Comparison of ENCODE assay signal across 18 cellular contexts in genomic region chr10:95537543-95537930, GRCh38. TPM values are rescaled to one million over a fixed set of nuclear protein-coding genes. Genes with fewer than 3 reads are reported as not detected.
DNase-seq lines count a peak whose midpoint lies in the region; ATAC-seq and TF ChIP-seq lines count a peak whose summit lies in the region.
"Had no signal": no experiment of that assay in that cellular context is flagged by ENCODE, and none has a peak within 500 bp of the region (broad histone marks: within the 10 kb centered on the region; RNA-seq: fewer than 3 reads in every experiment).

No MANE protein-coding gene starts in this region.

- H3K9me3 ChIP-seq in ascending aorta: no peaks in the 10 kb centered on the region
- H3K9me3 ChIP-seq: body of pancreas, Peyer's patch, suprapubic skin had no signal

- no peak overlapping the region for H2BK120ac ChIP-seq in mesendoderm (ENCODE audit: low read depth, low read length)

- H3K4me3 ChIP-seq in ascending aorta (peak overlapping the region in 1 of 2 donors; percentile 32), mesendoderm (ENCODE audit: low read length) (no peak overlapping the region)
- H3K4me3 ChIP-seq: body of pancreas, Peyer's patch, suprapubic skin had no signal

- no CpG with 5 or more reads among the region's 4 CpGs for WGBS in mesendoderm (ENCODE audit: extremely low coverage, insufficient coverage, low lambda C conversion rate)

- H2BK5ac ChIP-seq in mesendoderm (ENCODE audit: low read length): no peak overlapping the region

- H2AK5ac ChIP-seq in mesendoderm (ENCODE audit: low read length): no peak overlapping the region

- H3K36me3 Mint-ChIP-seq in stimulated activated effector memory CD8-positive, alpha-beta T cell treated with anti-CD3 and anti-CD28 coated beads, Interleukin-12 subunit alpha, Interleukin-12 subunit beta, amount 100 ng/mL, for 72 hours: no peaks in the 10 kb centered on the region
- no peaks in the 10 kb centered on the region for H3K36me3 Mint-ChIP-seq in WTC11
- H3K36me3 Mint-ChIP-seq: activated naive CD8-positive, alpha-beta T cell treated with anti-CD3 and anti-CD28 coated beads for 36 hours; CD4-positive, CD25-positive, alpha-beta regulatory T cell had no signal

- no peak for TF ChIP-seq CTCF in ascending aorta (IDR thresholded peaks at IDR 0.05)
- no peak for TF ChIP-seq CTCF in WTC11 (IDR thresholded peaks at IDR 0.05)

- H3K27ac ChIP-seq in ascending aorta: peak overlapping the region; percentile 85 to 87
- no peak overlapping the region for H3K27ac ChIP-seq in mesendoderm (ENCODE audit: low read depth, low read length)
- H3K27ac ChIP-seq: body of pancreas, suprapubic skin had no signal

- H3K79me2 ChIP-seq in mesendoderm (ENCODE audit: control insufficient read depth, insufficient read depth, low read length): peaks cover 3% of the 10 kb centered on the region

- H3K27me3 ChIP-seq in ascending aorta: no peaks in the 10 kb centered on the region
- H3K27me3 ChIP-seq in mesendoderm (ENCODE audit: insufficient read depth, low read length, poor library complexity): no peaks in the 10 kb centered on the region
- H3K27me3 ChIP-seq: body of pancreas, Peyer's patch, suprapubic skin had no signal

- H3K4ac ChIP-seq in mesendoderm (ENCODE audit: low read depth, low read length): no peak overlapping the region

- no peak overlapping the region for H3K56ac ChIP-seq in mesendoderm (ENCODE audit: low read length)

- no peak overlapping the region for H3K9ac ChIP-seq in mesendoderm (ENCODE audit: low read length)

- H3K18ac ChIP-seq in mesendoderm (ENCODE audit: low read length): no peak overlapping the region

- H3K4me3 Mint-ChIP-seq in stimulated activated effector memory CD8-positive, alpha-beta T cell treated with anti-CD3 and anti-CD28 coated beads, Interleukin-12 subunit alpha, Interleukin-12 subunit beta, amount 100 ng/mL, for 72 hours: no peak overlapping the region
- no peak overlapping the region for H3K4me3 Mint-ChIP-seq in WTC11
- H3K4me3 Mint-ChIP-seq: activated naive CD8-positive, alpha-beta T cell treated with anti-CD3 and anti-CD28 coated beads for 36 hours; CD4-positive, CD25-positive, alpha-beta regulatory T cell had no signal

- no peaks in the 10 kb centered on the region for H3K4me1 Mint-ChIP-seq in stimulated activated effector memory CD8-positive, alpha-beta T cell treated with anti-CD3 and anti-CD28 coated beads, Interleukin-12 subunit alpha, Interleukin-12 subunit beta, amount 100 ng/mL, for 72 hours
- peaks cover 53% of the 10 kb centered on the region for H3K4me1 Mint-ChIP-seq in WTC11
- H3K4me1 Mint-ChIP-seq: activated naive CD8-positive, alpha-beta T cell treated with anti-CD3 and anti-CD28 coated beads for 36 hours; CD4-positive, CD25-positive, alpha-beta regulatory T cell had no signal

- ATAC-seq in stimulated activated effector memory CD8-positive, alpha-beta T cell treated with anti-CD3 and anti-CD28 coated beads, Interleukin-12 subunit alpha, Interleukin-12 subunit beta, amount 100 ng/mL, for 72 hours: peak; percentile 65
- no peak for ATAC-seq in WTC11
- ATAC-seq: activated CD4-positive, CD25-positive, alpha-beta regulatory T cell treated with anti-CD3 and anti-CD28 coated beads, Interleukin-2, amount 50 U/mL, for 24 hours; body of pancreas; SK-N-SH treated with all-trans-retinoic acid at 6 μM for 48 hours had no signal

- H3K79me1 ChIP-seq in mesendoderm (ENCODE audit: low read length): peaks cover 5% of the 10 kb centered on the region

- H3K4me1 ChIP-seq in ascending aorta: peaks cover 44 to 92% of the 10 kb centered on the region in 2 donors
- H3K4me1 ChIP-seq in mesendoderm (ENCODE audit: control insufficient read depth, low read depth, low read length): peaks cover 27% of the 10 kb centered on the region
- H3K4me1 ChIP-seq: suprapubic skin had no signal

- H3K9me3 Mint-ChIP-seq in stimulated activated effector memory CD8-positive, alpha-beta T cell treated with anti-CD3 and anti-CD28 coated beads, Interleukin-12 subunit alpha, Interleukin-12 subunit beta, amount 100 ng/mL, for 72 hours: no peaks in the 10 kb centered on the region
- H3K9me3 Mint-ChIP-seq in WTC11: peaks cover 3% of the 10 kb centered on the region; the same call in 1 of the 2 replicates
- H3K9me3 Mint-ChIP-seq: activated naive CD8-positive, alpha-beta T cell treated with anti-CD3 and anti-CD28 coated beads for 36 hours had no signal

- POLR2A ChIA-PET in WTC11 (lab: Charles Lee): no interaction called here

- no peak overlapping the region for H4K8ac ChIP-seq in mesendoderm (ENCODE audit: low read depth, low read length)

- no peak overlapping the region for H3K27ac Mint-ChIP-seq in stimulated activated effector memory CD8-positive, alpha-beta T cell treated with anti-CD3 and anti-CD28 coated beads, Interleukin-12 subunit alpha, Interleukin-12 subunit beta, amount 100 ng/mL, for 72 hours
- H3K27ac Mint-ChIP-seq in WTC11: no peak overlapping the region
- H3K27ac Mint-ChIP-seq: activated naive CD8-positive, alpha-beta T cell treated with anti-CD3 and anti-CD28 coated beads for 36 hours; CD4-positive, CD25-positive, alpha-beta regulatory T cell had no signal

- H3K4me2 ChIP-seq in mesendoderm (ENCODE audit: low read length): no peak overlapping the region

- no peak overlapping the region for H3K23ac ChIP-seq in mesendoderm (ENCODE audit: low read length)

- no peak overlapping the region for H4K5ac ChIP-seq in mesendoderm (ENCODE audit: low read length)

- CTCF ChIA-PET in WTC11 (lab: Charles Lee): no interaction called here

- H3K36me3 ChIP-seq in ascending aorta (peaks cover under 1 to 21% of the 10 kb centered on the region in 2 donors), mesendoderm (ENCODE audit: control insufficient read depth, insufficient read depth, low read length) (no peaks in the 10 kb centered on the region)
- H3K36me3 ChIP-seq: Peyer's patch, suprapubic skin had no signal

- H2BK15ac ChIP-seq in mesendoderm (replicated peaks; ENCODE audit: low read depth): no peak overlapping the region

- no peaks in the 10 kb centered on the region for H3K27me3 Mint-ChIP-seq in WTC11 (ENCODE audit: low read depth)
- H3K27me3 Mint-ChIP-seq: activated naive CD8-positive, alpha-beta T cell treated with anti-CD3 and anti-CD28 coated beads for 36 hours had no signal

- intact Hi-C loops in ascending aorta (cut with DNase I): no loop called here

- DNase-seq in HK-2 (ENCODE audit: unreplicated experiment): peak; percentile 42
- no peak for DNase-seq in ascending aorta (ENCODE audit: low spot score in 2 of 2)
- DNase-seq in kidney tubule cell (ENCODE audit: low spot score): peak; percentile 93
- no peak for DNase-seq in stimulated activated effector memory CD8-positive, alpha-beta T cell treated with anti-CD3 and anti-CD28 coated beads, Interleukin-12 subunit alpha, Interleukin-12 subunit beta, amount 100 ng/mL, for 72 hours (ENCODE audit: low spot score in 2 of 2)
- no peak for DNase-seq in mesendoderm
- no peak for DNase-seq in WTC11 (ENCODE audit: low spot score)
- no peak for DNase-seq in dedifferentiated amniotic fluid mesenchymal stem cell (ENCODE audit: extremely low spot score)
- no peak for DNase-seq in stimulated activated CD4-positive, alpha-beta T cell treated with anti-CD3 and anti-CD28 coated beads, Interleukin-12 subunit alpha, Interleukin-12 subunit beta, amount 100 ng/mL, for 4 hours
- DNase-seq: activated naive CD8-positive, alpha-beta T cell treated with anti-CD3 and anti-CD28 coated beads for 36 hours; body of pancreas; CD4-positive, CD25-positive, alpha-beta regulatory T cell; NCI-H1930; NCI-H345; Peyer's patch; T1000 had no signal

TF ChIP-seq in WTC11, 78 proteins besides CTCF, POLR2A, EP300 and RAD21:
- TF ChIP-seq HMGA2 (CRISPR knock-in tag; IDR thresholded peaks at IDR 0.05): no peak
- TF ChIP-seq SOX15 (CRISPR knock-in tag; IDR thresholded peaks at IDR 0.05): no peak
- TF ChIP-seq PREB (CRISPR knock-in tag; IDR thresholded peaks at IDR 0.05; ENCODE audit: borderline replicate concordance): no peak
- no peak for TF ChIP-seq JAZF1 (CRISPR knock-in tag; IDR thresholded peaks at IDR 0.05)
- no peak for TF ChIP-seq USF2 (CRISPR knock-in tag; IDR thresholded peaks at IDR 0.05)
- no peak for TF ChIP-seq ZNF263 (CRISPR knock-in tag; IDR thresholded peaks at IDR 0.05; ENCODE audit: low read depth)
- TF ChIP-seq E2F1 (CRISPR knock-in tag; IDR thresholded peaks at IDR 0.05): no peak
- TF ChIP-seq TEAD4 (CRISPR knock-in tag; IDR thresholded peaks at IDR 0.05): no peak
- no peak for TF ChIP-seq MYBL2 (CRISPR knock-in tag; IDR thresholded peaks at IDR 0.05)

RNA-seq across cellular contexts. Expression of gene SORBS1, which starts 23.6 kb away (rescaled TPM):
- total RNA-seq in ascending aorta (416 TPM), WTC11 (2021) (33.8 to 39.9 TPM (median 34.3 TPM) in 3 replicates)
- polyA plus RNA-seq in mesendoderm (2013, experiment 1 of 2): 30.1 TPM
- polyA plus RNA-seq in mesendoderm (2013, experiment 2 of 2): 30.5 TPM

Comparison
In these comparisons a context has a peak if more than half of its experiments do, and no peak if none do; other contexts are left out.
1. DNase-seq: peak in HK-2 (single experiment) and kidney tubule cell (single experiment); none in ascending aorta (0 of 2), stimulated activated effector memory CD8-positive, alpha-beta T cell treated with anti-CD3 and anti-CD28 coated beads, Interleukin-12 subunit alpha, Interleukin-12 subunit beta, amount 100 ng/mL, for 72 hours (0 of 2), mesendoderm (single experiment), WTC11 (single experiment), dedifferentiated amniotic fluid mesenchymal stem cell (single experiment) and stimulated activated CD4-positive, alpha-beta T cell treated with anti-CD3 and anti-CD28 coated beads, Interleukin-12 subunit alpha, Interleukin-12 subunit beta, amount 100 ng/mL, for 4 hours (single experiment).
2. RNA of gene SORBS1, which starts 23.6 kb away (total RNA-seq): 416 TPM in ascending aorta (single experiment); 33.8 to 39.9 TPM in WTC11; every median in the first group is over 10 times any median in the second.